In genomic region chr12:124680863-124681778, GRCh38 we compare ENCODE assay signal across 8 cellular contexts.
DNase-seq lines count a peak whose midpoint lies in the region; ATAC-seq and TF ChIP-seq lines count a peak whose summit lies in the region.

No MANE protein-coding gene starts in this region.

- H3K36me3 Mint-ChIP-seq in natural killer cell: no peaks in the 10 kb centered on the region

- no peaks in the 10 kb centered on the region for H3K36me3 ChIP-seq in RWPE2 (ENCODE audit: low read depth)

- H3K27ac Mint-ChIP-seq in natural killer cell: no peak overlapping the region

- H3K4me3 Mint-ChIP-seq in natural killer cell: no peak overlapping the region

- H3K9me3 ChIP-seq in RWPE2 (ENCODE audit: severe bottlenecking): no peaks in the 10 kb centered on the region

- peak; percentile 65 for ATAC-seq in GM21390 (IDR thresholded peaks at IDR 0.05; ENCODE audit: unreplicated experiment)
- peak; percentile 78 for ATAC-seq in RWPE2 (ENCODE audit: low read depth)
- ATAC-seq in natural killer cell: peak in 2 of 3 donors; percentile 38 to 84
- no peak for ATAC-seq in GM21529 (IDR thresholded peaks at IDR 0.05; ENCODE audit: unreplicated experiment)

- TF ChIP-seq CTCF in RWPE2 (IDR thresholded peaks at IDR 0.05; ENCODE audit: poor library complexity, severe bottlenecking) (peak; percentile 65), epithelial cell of proximal tubule (conservative IDR thresholded peaks at IDR 0.05; ENCODE audit: low read depth, low read length) (peak; percentile 32), natural killer cell (IDR thresholded peaks at IDR 0.05) (no peak)

- peaks cover 9 to 15% of the 10 kb centered on the region in 2 donors for H3K27me3 Mint-ChIP-seq in natural killer cell (ENCODE audit: low read depth in 2 of 2)

- H3K9me3 Mint-ChIP-seq in natural killer cell: no peaks in the 10 kb centered on the region

- H3K27me3 ChIP-seq in RWPE2 (ENCODE audit: insufficient read depth, poor library complexity, severe bottlenecking): no peaks in the 10 kb centered on the region

- peak overlapping the region; percentile 91 for H3K27ac ChIP-seq in RWPE2 (ENCODE audit: poor library complexity, severe bottlenecking)

- H3K4me1 ChIP-seq in RWPE2 (ENCODE audit: insufficient read depth, poor library complexity, severe bottlenecking): peaks cover 44% of the 10 kb centered on the region

- peaks cover 0 to 5% of the 10 kb centered on the region in 2 donors for H3K4me1 Mint-ChIP-seq in natural killer cell

- no peak overlapping the region for H3K4me3 ChIP-seq in RWPE2 (ENCODE audit: severe bottlenecking)
- H3K4me3 ChIP-seq in epithelial cell of proximal tubule (ENCODE audit: low read depth, low read length): no peak overlapping the region

- intact Hi-C loops in natural killer cell (cut with micrococcal nuclease): no loop called here

- peak; percentile 77 for DNase-seq in AG08396 (ENCODE audit: low spot score)
- peak; percentile 89 for DNase-seq in RWPE2 (ENCODE audit: low spot score)
- DNase-seq in epithelial cell of proximal tubule (ENCODE audit: low read depth): no peak
- DNase-seq in natural killer cell: no peak
- DNase-seq in NCI-H2196 treated with DMSO at 0.1 percent for 48 hours (lab: John Stamatoyannopoulos, UW; ENCODE audit: unreplicated experiment): no peak
- no peak for DNase-seq in activated T-cell treated with anti-CD3 and anti-CD28 coated beads for 4 hours

Comparison
In these comparisons a context has a peak if more than half of its experiments do, and no peak if none do; other contexts are left out.
1. DNase-seq: peak in AG08396 (single experiment) and RWPE2 (single experiment); none in epithelial cell of proximal tubule (single experiment), natural killer cell (single experiment), NCI-H2196 treated with DMSO at 0.1 percent for 48 hours (single experiment) and activated T-cell treated with anti-CD3 and anti-CD28 coated beads for 4 hours (single experiment).